In the genomic region with DNA sequence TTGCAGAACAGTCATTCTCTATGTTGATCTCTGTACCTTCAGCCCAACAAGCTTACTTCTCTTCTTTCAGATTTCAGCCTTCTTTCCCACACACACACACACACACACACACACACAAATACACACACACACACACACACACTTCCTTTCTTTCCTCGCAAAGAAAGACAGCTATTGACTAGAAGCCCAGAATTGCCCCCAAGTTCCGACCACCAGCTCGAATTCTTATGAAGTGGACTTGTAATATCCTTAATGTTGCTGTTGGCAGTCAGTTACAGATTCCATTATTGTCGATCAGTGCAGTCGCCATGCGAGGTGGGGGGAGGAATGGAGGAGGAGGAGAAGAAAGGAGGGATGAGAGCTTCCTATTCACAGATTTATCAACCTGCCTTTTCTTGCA, we compare ENCODE assay signal across 9 cellular contexts.
DNase-seq lines count a peak whose midpoint lies in the region; ATAC-seq and TF ChIP-seq lines count a peak whose summit lies in the region.
"Had no signal": no experiment of that assay in that cellular context is flagged by ENCODE, and none has a peak within 500 bp of the region (broad histone marks: within the 10 kb centered on the region; RNA-seq: fewer than 3 reads in every experiment).

No MANE protein-coding gene starts in this region.

- H3K4me2 ChIP-seq in BLaER1 treated with 17β-estradiol and CSF1 and Interleukin-3, amounts not matched to agents 10 nM and 100 nM = peak overlapping the region in 6 of 11 experiments; percentile 2 to 37 (median 16); a peak in 5 of 22 replicates

- H3K9me3 Mint-ChIP-seq in WTC11 = no peaks in the 10 kb centered on the region

- DNase-seq in WTC11 (ENCODE audit: low spot score) (no peak), psoas muscle (no peak), LoVo (ENCODE audit: low spot score) (no peak)
- DNase-seq: DMS153 had no signal

- ATAC-seq in WTC11 (peak; percentile 31; the same call in 1 of the 2 replicates), gastroesophageal sphincter (no peak), psoas muscle (peak in 3 of 4 donors; percentile 43 to 75 (median 56)), HG03280 (IDR thresholded peaks at IDR 0.05; ENCODE audit: unreplicated experiment) (no peak), HG03521 (IDR thresholded peaks at IDR 0.05; ENCODE audit: unreplicated experiment) (no peak), GM21576 (IDR thresholded peaks at IDR 0.05; ENCODE audit: unreplicated experiment) (no peak)

- H3K27ac Mint-ChIP-seq in WTC11 = no peak overlapping the region

- H3K27ac ChIP-seq in BLaER1 treated with 17β-estradiol and CSF1 and Interleukin-3, amounts not matched to agents 10 nM and 100 nM = no peak overlapping the region
- peak overlapping the region in 1 of 4 donors; percentile 19 for H3K27ac ChIP-seq in gastroesophageal sphincter
- H3K27ac ChIP-seq in psoas muscle = no peak overlapping the region

- CTCF ChIA-PET in WTC11 (lab: Charles Lee) = interaction anchor here (0.6 to 3.7 kb wide), 13 partner anchors 8 to 339 kb away, joined by 3 to 27 read pairs (median 3); no protein-coding TSS in a partner anchor

- intact Hi-C loops in psoas muscle (cut with DNase I) = loop anchor here (5.0 kb wide), 2 partner anchors 36 to 59 kb away; no protein-coding TSS in a partner anchor

- WGBS in gastroesophageal sphincter (ENCODE audit: low coverage in 1 of 2), 2 donors = 2 to 3% methylated on average over 4 to 6 of the region's 6 CpGs
- WGBS in psoas muscle, 3 donors = 1 to 4% (median 2%) methylated on average over 6 of the region's 6 CpGs

- no peaks in the 10 kb centered on the region for H3K27me3 ChIP-seq in BLaER1 treated with 17β-estradiol and CSF1 and Interleukin-3, amounts not matched to agents 10 nM and 100 nM
- no peaks in the 10 kb centered on the region for H3K27me3 ChIP-seq in gastroesophageal sphincter
- no peaks in the 10 kb centered on the region for H3K27me3 ChIP-seq in psoas muscle (ENCODE audit: insufficient read depth in 3 of 3, low read length in 2 of 3)

- no peaks in the 10 kb centered on the region for H3K27me3 Mint-ChIP-seq in WTC11 (ENCODE audit: low read depth)

- POLR2A ChIA-PET in WTC11 (lab: Charles Lee) = no interaction called here

- H3K36me3 ChIP-seq in BLaER1 treated with 17β-estradiol and CSF1 and Interleukin-3, amounts not matched to agents 10 nM and 100 nM = no peaks in the 10 kb centered on the region
- H3K36me3 ChIP-seq in gastroesophageal sphincter (no peaks in the 10 kb centered on the region), psoas muscle (ENCODE audit: insufficient read depth in 1 of 2, low read depth in 1 of 2) (no peaks in the 10 kb centered on the region)

- no peak for TF ChIP-seq POLR2A in gastroesophageal sphincter (IDR thresholded peaks at IDR 0.05)

- TF ChIP-seq CTCF in WTC11 (IDR thresholded peaks at IDR 0.05) (no peak), gastroesophageal sphincter (IDR thresholded peaks at IDR 0.05) (no peak), psoas muscle (IDR thresholded peaks at IDR 0.05) (no peak)

- H3K4me1 Mint-ChIP-seq in WTC11 = peaks cover 2% of the 10 kb centered on the region; the same call in 1 of the 2 replicates

- no peaks in the 10 kb centered on the region for H4K20me1 ChIP-seq in BLaER1 treated with 17β-estradiol and CSF1 and Interleukin-3, amounts not matched to agents 10 nM and 100 nM

- no peak overlapping the region for H3K4me3 Mint-ChIP-seq in WTC11

- H3K4me3 ChIP-seq in BLaER1 treated with 17β-estradiol and CSF1 and Interleukin-3, amounts not matched to agents 10 nM and 100 nM = no peak overlapping the region
- H3K4me3 ChIP-seq in gastroesophageal sphincter (peak overlapping the region; percentile 28 to 31), psoas muscle (peak overlapping the region; percentile 62)

- H3K4me1 ChIP-seq in BLaER1 treated with 17β-estradiol and CSF1 and Interleukin-3, amounts not matched to agents 10 nM and 100 nM = peaks cover 0 to 19% (median 9%) of the 10 kb centered on the region in 10 experiments; a peak in 10 of 20 replicates
- H3K4me1 ChIP-seq in gastroesophageal sphincter (peaks cover 0 to 19% (median 5%) of the 10 kb centered on the region in 3 donors), psoas muscle (peaks cover 25% of the 10 kb centered on the region)

- no peak for TF ChIP-seq EP300 in gastroesophageal sphincter (IDR thresholded peaks at IDR 0.05)

- no peaks in the 10 kb centered on the region for H3K9me3 ChIP-seq in BLaER1 treated with 17β-estradiol and CSF1 and Interleukin-3, amounts not matched to agents 10 nM and 100 nM (replicated peaks in 1 of 11)
- H3K9me3 ChIP-seq in gastroesophageal sphincter = no peaks in the 10 kb centered on the region
- no peaks in the 10 kb centered on the region for H3K9me3 ChIP-seq in psoas muscle

- no peak overlapping the region for H3K9ac ChIP-seq in BLaER1 treated with 17β-estradiol and CSF1 and Interleukin-3, amounts not matched to agents 10 nM and 100 nM

- H3K36me3 Mint-ChIP-seq in WTC11 = no peaks in the 10 kb centered on the region

TF ChIP-seq in WTC11, 78 proteins besides CTCF, POLR2A, EP300 and RAD21:
- TF ChIP-seq GABPB1 (CRISPR knock-in tag; IDR thresholded peaks at IDR 0.05) (no peak), RELA (CRISPR knock-in tag; IDR thresholded peaks at IDR 0.05; ENCODE audit: borderline replicate concordance) (no peak), ZNF138 (CRISPR knock-in tag; conservative IDR thresholded peaks at IDR 0.05) (no peak), ESRRA (CRISPR knock-in tag; IDR thresholded peaks at IDR 0.05; ENCODE audit: borderline replicate concordance) (no peak)

Comparison
In these comparisons a context has a peak if more than half of its experiments do, and no peak if none do; other contexts are left out.
1. H3K4me3 ChIP-seq: peak in gastroesophageal sphincter (2 of 2) and psoas muscle (single experiment); none in BLaER1 treated with 17β-estradiol and CSF1 and Interleukin-3, amounts not matched to agents 10 nM and 100 nM (0 of 10).
2. ATAC-seq: peak in WTC11 (single experiment) and psoas muscle (3 of 4); none in gastroesophageal sphincter (single experiment), HG03280 (single experiment), HG03521 (single experiment) and GM21576 (single experiment).